8 cellular contexts compared by ENCODE assay signal in the genomic region with DNA sequence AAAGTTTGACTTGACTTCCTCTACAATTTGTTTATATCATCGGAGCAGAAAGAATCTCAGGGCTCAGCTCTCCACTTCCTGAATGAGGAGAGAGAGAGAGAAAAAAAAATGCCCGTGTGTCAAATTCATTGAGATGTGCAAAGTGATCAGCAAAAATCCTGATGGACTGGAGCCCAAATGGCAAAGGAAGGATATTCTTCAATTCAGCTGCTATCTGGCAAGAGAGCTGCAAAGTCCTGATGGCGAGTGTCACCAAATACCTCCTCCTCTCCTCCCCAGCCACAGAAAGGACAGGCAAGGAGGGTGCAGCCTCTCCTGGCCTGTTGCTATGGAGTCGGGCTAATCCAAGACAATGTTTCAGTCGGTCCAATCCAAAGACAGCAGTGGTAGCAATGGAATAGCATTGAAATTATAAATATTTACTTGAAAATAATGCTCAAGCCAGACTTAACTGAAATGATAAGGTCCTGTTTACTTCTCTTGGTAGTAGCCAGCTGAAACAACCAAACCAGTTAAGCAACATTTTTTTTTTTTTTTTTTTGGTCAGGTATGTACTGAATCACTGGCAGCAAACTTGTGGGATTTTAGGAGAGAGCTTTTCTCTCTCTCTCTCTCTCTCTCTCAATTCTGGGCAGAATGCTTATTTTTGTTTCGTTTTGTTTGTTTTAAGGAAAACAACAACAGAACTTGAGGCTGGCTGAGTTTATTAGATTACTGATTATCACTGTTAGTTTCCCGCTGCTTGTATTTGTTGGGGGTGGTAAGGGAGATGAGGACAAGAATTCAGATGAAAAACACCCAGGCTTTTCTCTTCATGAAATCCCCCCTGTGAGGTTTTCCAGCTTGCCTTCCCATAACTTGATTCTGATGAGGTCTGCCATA.
A peak's percentile ranks its signal among the peaks of the same experiment; 100 is the strongest.
DNase-seq lines count a peak whose midpoint lies in the region; ATAC-seq and TF ChIP-seq lines count a peak whose summit lies in the region.

No MANE protein-coding gene starts in this region.

- TF ChIP-seq POLR2A in upper lobe of left lung (IDR thresholded peaks at IDR 0.05) = no peak

- H3K4me3 ChIP-seq in PC-3 (ENCODE audit: low read length) (peak overlapping the region; percentile 39), colonic mucosa (no peak overlapping the region), upper lobe of left lung (peak overlapping the region in 2 of 4 donors; percentile 6 to 25)

- no peak for TF ChIP-seq CTCF in PC-3 (conservative IDR thresholded peaks at IDR 0.05; ENCODE audit: low read depth, low read length)
- no peak for TF ChIP-seq CTCF in colonic mucosa (IDR thresholded peaks at IDR 0.05)
- TF ChIP-seq CTCF in upper lobe of left lung (IDR thresholded peaks at IDR 0.05) = no peak

- H3K79me2 ChIP-seq in PC-3 (ENCODE audit: low read length) = peaks cover 4% of the 10 kb centered on the region; the same call in 1 of the 2 replicates

- peak overlapping the region; percentile 67 for H3K4me2 ChIP-seq in PC-3 (ENCODE audit: low read length)

- H3K36me3 ChIP-seq in PC-3 (ENCODE audit: low read depth, low read length) (no peaks in the 10 kb centered on the region), colonic mucosa (no peaks in the 10 kb centered on the region), upper lobe of left lung (no peaks in the 10 kb centered on the region)

- WGBS in upper lobe of left lung, 2 donors = 21 to 28% methylated on average over 7 of the region's 7 CpGs

- CTCF ChIA-PET in PC-3 (lab: Charles Lee) = interaction anchor here (0.5 to 1.1 kb wide), 5 partner anchors 49 to 709 kb away, joined by 3 to 5 read pairs (median 3); no protein-coding TSS in a partner anchor

- no peaks in the 10 kb centered on the region for H4K20me1 ChIP-seq in PC-3 (ENCODE audit: low read length)

- POLR2A ChIA-PET in PC-3 (lab: Charles Lee; ENCODE audit: unreplicated experiment) = interaction anchor here (0.5 to 0.8 kb wide), 8 partner anchors 32 to 175 kb away, joined by 4 to 8 read pairs (median 6); no protein-coding TSS in a partner anchor

- DNase-seq in Right ventricle myocardium inferior (ENCODE audit: missing footprints) (no peak), cardiac septum (ENCODE audit: low spot score) (no peak), PC-3 (peak; percentile 99), colonic mucosa (peak; percentile 68), medulla oblongata (ENCODE audit: extremely low spot score) (peak; percentile 48), upper lobe of left lung (peak in 1 of 2 donors; percentile 28), posterior vena cava (ENCODE audit: low spot score) (no peak)

- peak; percentile 76 for ATAC-seq in Right ventricle myocardium inferior
- ATAC-seq in PC-3 = peak; percentile 58
- peak; percentile 76 to 90 for ATAC-seq in upper lobe of left lung (ENCODE audit: low FRiP score in 2 of 2)
- ATAC-seq in HG03457 (IDR thresholded peaks at IDR 0.05; ENCODE audit: unreplicated experiment) = no peak

- no peaks in the 10 kb centered on the region for H3K9me2 ChIP-seq in PC-3 (replicated peaks; ENCODE audit: low read length)

- H3K9me3 ChIP-seq in PC-3 (ENCODE audit: low read length) = no peaks in the 10 kb centered on the region
- H3K9me3 ChIP-seq in colonic mucosa = no peaks in the 10 kb centered on the region
- no peaks in the 10 kb centered on the region for H3K9me3 ChIP-seq in upper lobe of left lung

- H3K27me3 ChIP-seq in PC-3 (ENCODE audit: low read length) = no peaks in the 10 kb centered on the region
- H3K27me3 ChIP-seq in colonic mucosa = no peaks in the 10 kb centered on the region
- no peaks in the 10 kb centered on the region for H3K27me3 ChIP-seq in upper lobe of left lung

- intact Hi-C loops in Right ventricle myocardium inferior (cut with DNase I) (loop anchor here (5.0 kb wide), 3 partner anchors 39 to 244 kb away; no protein-coding TSS in a partner anchor), cardiac septum (cut with DNase I) (loop anchor here (5.0 kb wide), 1 partner anchor 39 kb away; no protein-coding TSS in a partner anchor), PC-3 (cut with micrococcal nuclease) (loop anchor here (1.0 to 5.0 kb wide), 8 partner anchors 21 to 287 kb away; no protein-coding TSS in a partner anchor), colonic mucosa (cut with DNase I) (no loop called here), posterior vena cava (cut with DNase I) (no loop called here)

- H3K9ac ChIP-seq in PC-3 (ENCODE audit: low read length) = peak overlapping the region; percentile 69
- H3K9ac ChIP-seq in colonic mucosa (ENCODE audit: low read depth in 2 of 2, low read length in 2 of 2) = peak overlapping the region in 1 of 2 donors; percentile 53

- peak overlapping the region; percentile 86 for H3K27ac ChIP-seq in PC-3 (ENCODE audit: low read length)
- H3K27ac ChIP-seq in colonic mucosa = peak overlapping the region; percentile 92
- H3K27ac ChIP-seq in upper lobe of left lung = peak overlapping the region; percentile 60 to 83 (median 79)

- H2AFZ ChIP-seq in PC-3 (ENCODE audit: low read length) = peak overlapping the region; percentile 79

- H3F3A ChIP-seq in PC-3 (ENCODE audit: low read length, unreplicated experiment) = peaks cover 3% of the 10 kb centered on the region

- peaks cover 66% of the 10 kb centered on the region for H3K4me1 ChIP-seq in PC-3 (ENCODE audit: insufficient read depth, low read length)
- peaks cover 13% of the 10 kb centered on the region for H3K4me1 ChIP-seq in colonic mucosa
- peaks cover 30 to 35% (median 30%) of the 10 kb centered on the region in 4 donors for H3K4me1 ChIP-seq in upper lobe of left lung

- TF ChIP-seq EP300 in upper lobe of left lung (IDR thresholded peaks at IDR 0.05) = no peak

- BruUV-seq in PC-3 (replicated peaks; lab: Mats Ljungman, UMichigan) = no TSS peak

Comparison
In these comparisons a context has a peak if more than half of its experiments do, and no peak if none do; other contexts are left out.
1. DNase-seq: peak in PC-3 (single experiment), colonic mucosa (single experiment) and medulla oblongata (single experiment); none in Right ventricle myocardium inferior (single experiment), cardiac septum (single experiment) and posterior vena cava (single experiment).
2. intact Hi-C loops: an anchor here in Right ventricle myocardium inferior (5.0 kb wide), cardiac septum (5.0 kb wide) and PC-3 (1.0 to 5.0 kb wide); none called in colonic mucosa and posterior vena cava.
3. Peak in every context shown above with its lines, with median percentiles within 50 percentile points of each other: H3K27ac ChIP-seq.